ENCODE assay signal across 10 cellular contexts in the genomic region with DNA sequence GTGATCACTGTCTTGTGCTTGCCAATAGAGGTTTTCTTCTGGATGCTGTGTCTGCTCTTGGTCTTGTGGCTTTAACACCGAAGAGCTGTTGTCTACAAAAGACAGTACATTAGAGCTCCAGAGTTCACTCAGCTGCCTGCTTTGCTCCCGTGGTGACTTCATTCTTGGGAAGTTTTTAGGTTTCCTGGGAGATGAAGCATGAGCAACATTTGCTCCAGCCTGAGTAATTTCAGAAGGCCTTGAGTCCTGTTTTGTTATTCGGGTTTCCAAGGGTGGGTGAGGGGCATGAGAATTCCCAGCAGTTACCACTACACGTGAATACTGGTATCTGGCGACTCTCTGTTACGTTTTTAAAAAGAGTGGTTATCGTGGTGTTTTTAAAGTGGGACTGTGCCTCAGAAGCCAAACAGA.
DNase-seq lines count a peak whose midpoint lies in the region; ATAC-seq, FAIRE-seq and TF ChIP-seq lines count a peak whose summit lies in the region.
"Had no signal": no experiment of that assay in that cellular context is flagged by ENCODE, and none has a peak within 500 bp of the region (broad histone marks: within the 10 kb centered on the region; RNA-seq: fewer than 3 reads in every experiment).

No MANE protein-coding gene starts in this region.

- no peaks in the 10 kb centered on the region for H3K36me3 ChIP-seq in kidney (ENCODE audit: control insufficient read depth in 1 of 2, insufficient read depth in 2 of 2, low read length in 2 of 2)

- H3K27ac ChIP-seq in kidney (ENCODE audit: low read depth in 2 of 2, low read length in 2 of 2): peak overlapping the region; percentile 59

- H3K4me3 ChIP-seq in kidney (ENCODE audit: low read length in 2 of 2): no peak overlapping the region

- no peak for ATAC-seq in GM21526 (IDR thresholded peaks at IDR 0.05; ENCODE audit: low FRiP score, unreplicated experiment)

- no peak for TF ChIP-seq CTCF in kidney (IDR thresholded peaks at IDR 0.05; ENCODE audit: borderline replicate concordance, extremely low read depth, insufficient read depth)

- FAIRE-seq in kidney (lab: Jason Lieb, UNC): no peak

- peak; percentile 69 for DNase-seq in HCEC 1CT
- DNase-seq in cerebellar cortex (ENCODE audit: low spot score): peak; percentile 75
- DNase-seq in kidney: peak; percentile 61
- DNase-seq in smooth muscle cell of the brain vasculature (ENCODE audit: low read depth, low spot score): peak; percentile 76
- no peak for DNase-seq in NCI-H345 (lab: John Stamatoyannopoulos, UW)
- DNase-seq in DMS114 treated with DMSO at 0.1 percent for 48 hours (lab: John Stamatoyannopoulos, UW; ENCODE audit: unreplicated experiment): no peak
- no peak for DNase-seq in cerebellum (ENCODE audit: low spot score)
- DNase-seq: cerebellar nuclear complex; stimulated activated CD4-positive, alpha-beta T cell treated with anti-CD3 and anti-CD28 coated beads, Interleukin-1b, Interleukin-23, amount 100 ng/mL, for 48 hours had no signal

- peak overlapping the region; percentile 26 for H3K9ac ChIP-seq in kidney (ENCODE audit: low read length in 2 of 2)

- no peaks in the 10 kb centered on the region for H3K9me3 ChIP-seq in kidney (ENCODE audit: control insufficient read depth in 1 of 2, low read length in 2 of 2)

- peaks cover 0 to 15% of the 10 kb centered on the region in 2 donors for H3K4me1 ChIP-seq in kidney (ENCODE audit: control insufficient read depth in 1 of 2, insufficient read depth in 1 of 2, low read depth in 1 of 2, low read length in 2 of 2)

- intact Hi-C loops in kidney (cut with DNase I): no loop called here

Comparison
In these comparisons a context has a peak if more than half of its experiments do, and no peak if none do; other contexts are left out.
1. DNase-seq: peak in HCEC 1CT (single experiment), cerebellar cortex (single experiment), kidney (single experiment) and smooth muscle cell of the brain vasculature (single experiment); none in NCI-H345 (single experiment), DMS114 treated with DMSO at 0.1 percent for 48 hours (single experiment) and cerebellum (single experiment).